18 cellular contexts compared by ENCODE assay signal in the genomic region with DNA sequence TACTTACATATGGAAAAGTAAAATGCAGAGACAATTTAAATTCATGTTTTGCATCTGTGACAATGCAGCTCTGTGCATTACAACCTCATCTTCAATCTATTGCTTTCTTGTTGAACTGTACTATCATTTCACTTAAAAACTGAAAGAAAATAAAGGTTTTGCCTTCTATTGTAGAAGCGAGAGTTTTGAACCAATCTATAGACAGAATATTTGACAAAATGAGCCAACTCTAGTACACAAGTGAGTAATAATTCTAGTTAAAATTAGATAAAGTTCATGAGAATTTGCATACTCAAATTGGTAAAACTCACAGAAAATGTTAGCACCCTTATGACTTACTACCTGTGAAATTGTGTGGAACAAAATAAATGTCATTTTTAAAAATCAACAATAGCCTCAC.
A peak's percentile ranks its signal among the peaks of the same experiment; 100 is the strongest.
DNase-seq lines count a peak whose midpoint lies in the region; ATAC-seq and TF ChIP-seq lines count a peak whose summit lies in the region.
"Had no signal": no experiment of that assay in that cellular context is flagged by ENCODE, and none has a peak within 500 bp of the region (broad histone marks: within the 10 kb centered on the region; RNA-seq: fewer than 3 reads in every experiment).

No MANE protein-coding gene starts in this region.

- no peak overlapping the region for H3K14ac ChIP-seq in H9 (ENCODE audit: insufficient read depth, low read length)

- H2BK120ac ChIP-seq in H9 (ENCODE audit: low read depth, low read length, poor library complexity, severe bottlenecking) = no peak overlapping the region

- H3K79me2 ChIP-seq in H9 (ENCODE audit: insufficient read depth, low read length) = peaks cover 2% of the 10 kb centered on the region; the same call in 1 of the 2 replicates

- H2AK5ac ChIP-seq in H9 (ENCODE audit: insufficient read length, low read length) = no peak overlapping the region

- no peaks in the 10 kb centered on the region for H3K36me3 ChIP-seq in left lung

- no peak overlapping the region for H2AFZ ChIP-seq in H9 (ENCODE audit: low read length)
- H2AFZ ChIP-seq: GM23338 had no signal

- no peak overlapping the region for H4K8ac ChIP-seq in H9 (replicated peaks; ENCODE audit: insufficient read length, low read depth, low read length)

- H2BK5ac ChIP-seq in H9 (ENCODE audit: insufficient read length, low read length) = no peak overlapping the region

- DNase-seq in NCI-H748 (lab: John Stamatoyannopoulos, UW; ENCODE audit: unreplicated experiment) (no peak), COR-L47 (lab: John Stamatoyannopoulos, UW) (no peak), left lung (no peak), H9 (no peak)
- DNase-seq: NCI-H1092; NCI-H226; NCI-H526; NK-92 treated with Interleukin-12 subunit alpha and Interleukin-12 subunit beta, amount 100 ng/mL, for 24 hours; T-helper 9 cell had no signal

- H3K27ac ChIP-seq in left lung (no peak overlapping the region), H9 (ENCODE audit: insufficient read length, low read depth, low read length) (no peak overlapping the region)
- H3K27ac ChIP-seq: A549, C4-2B, KMS-11 had no signal

- H4K5ac ChIP-seq in H9 (ENCODE audit: insufficient read length, low read depth, low read length) = no peak overlapping the region

- H3K9ac ChIP-seq in H9 (ENCODE audit: extremely low read depth, insufficient read length, low read length) = no peak overlapping the region
- H3K9ac ChIP-seq: KMS-11 had no signal

- no CpG with 5 or more reads among the region's 1 CpG for WGBS in H9 (ENCODE audit: extremely low coverage, insufficient read length, low lambda C conversion rate)

- ATAC-seq in GM18861 (IDR thresholded peaks at IDR 0.05; ENCODE audit: unreplicated experiment) = peak; percentile 66
- peak; percentile 68 for ATAC-seq in GM21360 (IDR thresholded peaks at IDR 0.05; ENCODE audit: unreplicated experiment)
- ATAC-seq in HG02678 (IDR thresholded peaks at IDR 0.05; ENCODE audit: unreplicated experiment) = peak; percentile 47
- peak; percentile 44 for ATAC-seq in HG03460 (IDR thresholded peaks at IDR 0.05; ENCODE audit: unreplicated experiment)
- no peak for ATAC-seq in left lung
- ATAC-seq: A549, GM23338, HepG2 had no signal

- H3T11ph ChIP-seq in H9 (ENCODE audit: low read length) = no peak overlapping the region

- peaks cover 9 to 14% of the 10 kb centered on the region in 2 experiments for H3K4me1 Mint-ChIP-seq in H9

- no peak overlapping the region for H4K91ac ChIP-seq in H9 (ENCODE audit: insufficient read length, low read depth, low read length)

- no peak overlapping the region for H3K4me3 Mint-ChIP-seq in H9
- H3K4me3 Mint-ChIP-seq: GM23338 had no signal

- TF ChIP-seq CTCF in left lung (IDR thresholded peaks at IDR 0.05) = no peak
- no peak for TF ChIP-seq CTCF in H9 (conservative IDR thresholded peaks at IDR 0.05)

- intact Hi-C loops in left lung (cut with DNase I) = no loop called here

- no peak overlapping the region for H3K4me3 ChIP-seq in left lung
- H3K4me3 ChIP-seq: A549, GM23338 had no signal

- H3K56ac ChIP-seq in H9 (ENCODE audit: insufficient read length, low read depth, low read length) = no peak overlapping the region

- H3K36me3 Mint-ChIP-seq in H9 (ENCODE audit: insufficient read depth in 1 of 3, low read depth in 3 of 3) = peaks cover 0 to 2% (median 0%) of the 10 kb centered on the region in 3 experiments; a peak in 1 of 7 replicates

- H3K18ac ChIP-seq in H9 (ENCODE audit: insufficient read length, low read depth, low read length) = no peak overlapping the region

- no peak overlapping the region for H3K4me2 ChIP-seq in H9 (ENCODE audit: insufficient read depth, insufficient read length, low read length)
- H3K4me2 ChIP-seq: A549, GM23338, KMS-11 had no signal

- no peak overlapping the region for H2BK15ac ChIP-seq in H9 (ENCODE audit: low read depth, low read length)

- H3K23me2 ChIP-seq in H9 (ENCODE audit: insufficient read length, low read depth, low read length, poor library complexity, severe bottlenecking) = no peaks in the 10 kb centered on the region

- no peak overlapping the region for H3K23ac ChIP-seq in H9 (ENCODE audit: insufficient read length, low read depth, low read length)

- no peaks in the 10 kb centered on the region for H3K27me3 Mint-ChIP-seq in H9 (ENCODE audit: low read depth)

- no peak overlapping the region for H3K27ac Mint-ChIP-seq in H9

- no peaks in the 10 kb centered on the region for H3K9me3 ChIP-seq in left lung
- H3K9me3 ChIP-seq in H9 (ENCODE audit: control insufficient read depth, low read depth, low read length) = no peaks in the 10 kb centered on the region
- H3K9me3 ChIP-seq: A549 had no signal

- peaks cover 3% of the 10 kb centered on the region for H3K79me1 ChIP-seq in H9 (ENCODE audit: insufficient read depth, low read depth, low read length, poor library complexity, severe bottlenecking)

- H3K4me1 ChIP-seq in left lung (no peaks in the 10 kb centered on the region), H9 (ENCODE audit: insufficient read depth, low read length) (peaks cover 5% of the 10 kb centered on the region; the same call in 1 of the 2 replicates)
- H3K4me1 ChIP-seq: A549 had no signal

- no peaks in the 10 kb centered on the region for H3K27me3 ChIP-seq in left lung
- no peaks in the 10 kb centered on the region for H3K27me3 ChIP-seq in H9 (ENCODE audit: insufficient read depth, low read length)

- no peaks in the 10 kb centered on the region for H4K20me1 ChIP-seq in H9 (ENCODE audit: control insufficient read depth, insufficient read depth, insufficient read length)

- H3K4ac ChIP-seq in H9 (ENCODE audit: low read depth, low read length) = no peak overlapping the region

- no peaks in the 10 kb centered on the region for H3K9me3 Mint-ChIP-seq in H9
- H3K9me3 Mint-ChIP-seq: GM23338 had no signal

- H2BK20ac ChIP-seq in H9 (ENCODE audit: low read depth, low read length, poor library complexity, severe bottlenecking) = no peak overlapping the region

- no peak overlapping the region for H2BK12ac ChIP-seq in H9 (ENCODE audit: insufficient read length, low read depth, low read length)
